Comparison of ENCODE assay signal across 12 cellular contexts in genomic region chr17:79027925-79028491, GRCh38. TPM values are rescaled to one million over a fixed set of nuclear protein-coding genes. Genes with fewer than 3 reads are reported as not detected.
A peak's percentile ranks its signal among the peaks of the same experiment; 100 is the strongest.
DNase-seq lines count a peak whose midpoint lies in the region; ATAC-seq and TF ChIP-seq lines count a peak whose summit lies in the region.
"Had no signal": no experiment of that assay in that cellular context is flagged by ENCODE, and none has a peak within 500 bp of the region (broad histone marks: within the 10 kb centered on the region; RNA-seq: fewer than 3 reads in every experiment).

No MANE protein-coding gene starts in this region.

- DNase-seq in HT1080 (ENCODE audit: low read depth) (peak; percentile 65), MCF 10A (ENCODE audit: unreplicated experiment) (peak; percentile 94), kidney tubule cell (ENCODE audit: low spot score) (peak; percentile 64), medulla oblongata (ENCODE audit: extremely low spot score) (no peak), T-helper 1 cell (no peak)
- DNase-seq: activated CD4-positive, alpha-beta T cell treated with anti-CD3 and anti-CD28 coated beads for 36 hours; activated naive CD8-positive, alpha-beta T cell treated with anti-CD3 and anti-CD28 coated beads, Interleukin-2, amount 50 U/mL, for 24 hours; glutamatergic neuron had no signal

- H3K27ac Mint-ChIP-seq in MCF 10A (ENCODE audit: low read depth, unreplicated experiment), result peak overlapping the region; percentile 95
- H3K27ac Mint-ChIP-seq: activated CD4-positive, alpha-beta T cell treated with anti-CD3 and anti-CD28 coated beads for 36 hours; activated naive CD8-positive, alpha-beta T cell treated with anti-CD3 and anti-CD28 coated beads, Interleukin-2, amount 50 U/mL, for 24 hours had no signal

- H3K27me3 ChIP-seq in stomach smooth muscle (ENCODE audit: control insufficient read depth in 1 of 2, insufficient read depth in 2 of 2, low read length in 2 of 2), result no peaks in the 10 kb centered on the region

- peaks cover 12% of the 10 kb centered on the region for H3K36me3 Mint-ChIP-seq in MCF 10A (ENCODE audit: insufficient read depth, unreplicated experiment)

- H3K4me3 Mint-ChIP-seq in MCF 10A (ENCODE audit: unreplicated experiment), result peak overlapping the region; percentile 38
- H3K4me3 Mint-ChIP-seq: activated CD4-positive, alpha-beta T cell treated with anti-CD3 and anti-CD28 coated beads for 36 hours; activated naive CD8-positive, alpha-beta T cell treated with anti-CD3 and anti-CD28 coated beads, Interleukin-2, amount 50 U/mL, for 24 hours had no signal

- CTCF ChIA-PET in MCF 10A (lab: Yijun Ruan, JAX), result interaction anchor here (0.5 to 2.9 kb wide), 11 partner anchors 8 to 1175 kb away, joined by 3 to 12 read pairs (median 3); no protein-coding TSS in a partner anchor

- H3K4me1 Mint-ChIP-seq in MCF 10A (ENCODE audit: insufficient read depth, unreplicated experiment), result peaks cover 53% of the 10 kb centered on the region

- no peak for TF ChIP-seq CTCF in MCF 10A (IDR thresholded peaks at IDR 0.05; ENCODE audit: unreplicated experiment)

- peak overlapping the region in 1 of 2 donors; percentile 58 for H3K4me3 ChIP-seq in stomach smooth muscle (ENCODE audit: low read length in 2 of 2)

- ATAC-seq in HG03354 (IDR thresholded peaks at IDR 0.05; ENCODE audit: poor library complexity, severe bottlenecking, unreplicated experiment) (no peak), HG03439 (IDR thresholded peaks at IDR 0.05; ENCODE audit: unreplicated experiment) (no peak)
- ATAC-seq: activated CD4-positive, alpha-beta T cell treated with anti-CD3 and anti-CD28 coated beads for 36 hours; activated naive CD8-positive, alpha-beta T cell treated with anti-CD3 and anti-CD28 coated beads, Interleukin-2, amount 50 U/mL, for 24 hours had no signal

- H3K36me3 ChIP-seq in stomach smooth muscle (ENCODE audit: control insufficient read depth in 2 of 2, insufficient read depth in 2 of 2, low read length in 2 of 2), result no peaks in the 10 kb centered on the region
- H3K36me3 ChIP-seq: neutrophil had no signal

- peak overlapping the region; percentile 19 to 47 for H3K9ac ChIP-seq in stomach smooth muscle (ENCODE audit: low read length in 2 of 2)

- intact Hi-C loops in MCF 10A (cut with micrococcal nuclease), result loop anchor here (1.0 kb wide), 1 partner anchor 10 kb away; no protein-coding TSS in a partner anchor

- H3K9me3 Mint-ChIP-seq in MCF 10A (ENCODE audit: unreplicated experiment), result no peaks in the 10 kb centered on the region
- H3K9me3 Mint-ChIP-seq: activated naive CD8-positive, alpha-beta T cell treated with anti-CD3 and anti-CD28 coated beads, Interleukin-2, amount 50 U/mL, for 24 hours had no signal

- no peaks in the 10 kb centered on the region for H3K27me3 Mint-ChIP-seq in MCF 10A (ENCODE audit: insufficient read depth, unreplicated experiment)

- H3K27ac ChIP-seq in stomach smooth muscle (ENCODE audit: low read length), result peak overlapping the region; percentile 69
- H3K27ac ChIP-seq: neutrophil had no signal

- BruUV-seq in MCF 10A (replicated peaks; lab: Mats Ljungman, UMichigan), result no TSS peak

- peaks cover 65% of the 10 kb centered on the region for H3K4me1 ChIP-seq in stomach smooth muscle (ENCODE audit: control insufficient read depth, insufficient read depth, low read length)

- no peaks in the 10 kb centered on the region for H3K9me3 ChIP-seq in stomach smooth muscle (ENCODE audit: control insufficient read depth in 2 of 2, low read length in 2 of 2)
- H3K9me3 ChIP-seq: neutrophil had no signal

- POLR2A ChIA-PET in MCF 10A (lab: Yijun Ruan, JAX), result interaction anchor here (0.6 to 3.8 kb wide), 4 partner anchors 9 to 881 kb away, joined by 3 to 41 read pairs (median 4); no protein-coding TSS in a partner anchor

RNA-seq across cellular contexts. Expression of gene C1QTNF1, which starts 4.0 kb away (rescaled TPM):
- total RNA-seq in HT1080 (2014; rRNA removed; shearing (Covaris generic)), result 0.45 TPM in 1 of 2 replicates, not detected in the other
- polyA plus RNA-seq in HT1080 (2015; cell fraction: cytosol; rRNA removed), result 1.5 and 1.8 TPM in 2 replicates
- 0.98 and 1.3 TPM in 2 replicates for polyA plus RNA-seq in HT1080 (2015; cell fraction: nucleus; rRNA removed)
- total RNA-seq in MCF 10A (2022), result 3.0 and 3.3 TPM in 2 replicates

RNA-seq across cellular contexts. Expression of gene CANT1, which starts 18.4 kb away (rescaled TPM):
- total RNA-seq in HT1080 (2014; rRNA removed; shearing (Covaris generic)), result 71.1 and 92.2 TPM in 2 replicates
- polyA plus RNA-seq in HT1080 (2015; cell fraction: cytosol; rRNA removed), result 93.0 and 109 TPM in 2 replicates
- polyA plus RNA-seq in HT1080 (2015; cell fraction: nucleus; rRNA removed), result 79.1 and 85.5 TPM in 2 replicates
- total RNA-seq in MCF 10A (2022), result 62.5 and 65.1 TPM in 2 replicates

RNA-seq across cellular contexts. Expression of gene ENGASE, which starts 46.6 kb away (rescaled TPM):
- total RNA-seq in HT1080 (2014; rRNA removed; shearing (Covaris generic)), result 5.1 and 7.2 TPM in 2 replicates
- polyA plus RNA-seq in HT1080 (2015; cell fraction: cytosol; rRNA removed), result 3.3 and 4.4 TPM in 2 replicates
- polyA plus RNA-seq in HT1080 (2015; cell fraction: nucleus; rRNA removed), result 80.8 and 129 TPM in 2 replicates
- 34.5 and 40.3 TPM in 2 replicates for total RNA-seq in MCF 10A (2022)

RNA-seq across cellular contexts. Expression of gene LGALS3BP, which starts 48.3 kb away (rescaled TPM):
- 375 and 383 TPM in 2 replicates for total RNA-seq in HT1080 (2014; rRNA removed; shearing (Covaris generic))
- polyA plus RNA-seq in HT1080 (2015; cell fraction: cytosol; rRNA removed), result 219 and 224 TPM in 2 replicates
- polyA plus RNA-seq in HT1080 (2015; cell fraction: nucleus; rRNA removed), result 730 and 904 TPM in 2 replicates
- total RNA-seq in MCF 10A (2022), result 56.7 and 58.0 TPM in 2 replicates

Comparison
In these comparisons a context has a peak if more than half of its experiments do, and no peak if none do; other contexts are left out.
1. DNase-seq: peak in HT1080 (single experiment), MCF 10A (single experiment) and kidney tubule cell (single experiment); none in medulla oblongata (single experiment) and T-helper 1 cell (0 of 5).